Comparison of ENCODE assay signal across 14 cellular contexts in the genomic region with DNA sequence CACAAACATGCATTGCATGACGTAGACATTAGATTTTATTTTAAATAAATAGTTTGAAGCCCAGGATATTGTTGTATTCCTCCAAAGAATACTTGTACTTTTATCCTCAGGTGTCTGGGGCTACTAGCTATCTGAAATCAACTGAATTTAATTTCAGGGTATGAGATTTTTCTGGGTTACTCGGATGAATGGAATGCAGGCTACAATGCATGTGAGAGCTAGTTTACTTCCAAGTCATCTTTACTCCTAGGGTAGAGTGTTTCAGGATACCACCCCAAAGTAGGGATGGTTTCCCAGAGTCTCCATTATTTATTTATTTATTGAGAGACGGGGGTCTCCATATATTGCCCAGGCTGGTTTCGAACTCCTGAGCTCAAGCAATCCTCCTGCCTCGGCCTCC.
"Had no signal": no experiment of that assay in that cellular context is flagged by ENCODE, and none has a peak within 500 bp of the region (broad histone marks: within the 10 kb centered on the region; RNA-seq: fewer than 3 reads in every experiment).

No MANE protein-coding gene starts in this region.

- H3K27ac ChIP-seq: gastrocnemius medialis, spleen, suprapubic skin had no signal

- H3K27me3 ChIP-seq: gastrocnemius medialis, spleen, suprapubic skin had no signal

- H3K9me3 ChIP-seq: gastrocnemius medialis, spleen, suprapubic skin had no signal

- H3K36me3 ChIP-seq: gastrocnemius medialis, spleen, suprapubic skin had no signal

- FAIRE-seq: islet of Langerhans had no signal

- DNase-seq: activated CD4-positive, alpha-beta T cell treated with anti-CD3 and anti-CD28 coated beads, Interleukin-2, amount 50 U/mL, for 4 hours; activated CD4-positive, CD25-positive, alpha-beta regulatory T cell treated with anti-CD3 and anti-CD28 coated beads, Interleukin-2, amount 50 U/mL, for 72 hours; activated naive CD4-positive, alpha-beta T cell treated with Interleukin-2 at 50 U/mL for 16 hours; activated naive CD8-positive, alpha-beta T cell treated with anti-CD3 and anti-CD28 coated beads, Interleukin-2, amount 50 U/mL, for 24 hours; activated T-cell treated with anti-CD3 and anti-CD28 coated beads for 4 hours; aorta; dermis blood vessel endothelial cell; effector memory CD8-positive, alpha-beta T cell; gastrocnemius medialis; spleen; T-helper 9 cell; trophoblast cell had no signal

- H3K4me3 ChIP-seq: gastrocnemius medialis, spleen, suprapubic skin had no signal

- H3K4me1 ChIP-seq: gastrocnemius medialis, spleen, suprapubic skin had no signal
